In genomic region chr1:223873044-223873443, GRCh38 we compare ENCODE assay signal across 18 cellular contexts.
"Had no signal": no experiment of that assay in that cellular context is flagged by ENCODE, and none has a peak within 500 bp of the region (broad histone marks: within the 10 kb centered on the region; RNA-seq: fewer than 3 reads in every experiment).

No MANE protein-coding gene starts in this region.

- H3K4me2 ChIP-seq: hepatocyte had no signal

- ATAC-seq: activated CD8-positive, alpha-beta T cell treated with anti-CD3 and anti-CD28 coated beads, Interleukin-2, amount 10 ng/mL, durations not matched to agents 7 days and 5 days; activated naive CD8-positive, alpha-beta T cell treated with anti-CD3 and anti-CD28 coated beads, Interleukin-2, amount 50 U/mL, for 24 hours; sciatic nerve had no signal

- H3K9me3 ChIP-seq: upper lobe of right lung had no signal

- FAIRE-seq: astrocyte, colon had no signal

- H2AFZ ChIP-seq: hepatocyte had no signal

- H3K27ac ChIP-seq: hepatocyte, upper lobe of right lung had no signal

- H3K4me3 Mint-ChIP-seq: activated CD8-positive, alpha-beta T cell treated with anti-CD3 and anti-CD28 coated beads, Interleukin-2, amount 10 ng/mL, durations not matched to agents 7 days and 5 days; activated naive CD8-positive, alpha-beta T cell treated with anti-CD3 and anti-CD28 coated beads, Interleukin-2, amount 50 U/mL, for 24 hours; activated T-helper 1 cell treated with anti-CD3 and anti-CD28 coated beads, Interleukin-12 subunit alpha, Interleukin-12 subunit beta, Interleukin-2, Interleukin-4 antibody, amounts not matched to agents 30 ng/mL and 10 ng/mL and 1 ng/mL, durations not matched to agents 14 hours and 24 hours and 36 hours; mesothelial cell of epicardium; neural crest cell had no signal

- H3K4me3 ChIP-seq: cardiac muscle cell, hepatocyte, upper lobe of right lung had no signal

- DNase-seq: activated CD4-positive, alpha-beta T cell treated with anti-CD3 and anti-CD28 coated beads for 48 hours; activated CD8-positive, alpha-beta memory T cell treated with anti-CD3 and anti-CD28 coated beads, Interleukin-2, amount 50 U/mL, for 48 hours; activated CD8-positive, alpha-beta T cell treated with anti-CD3 and anti-CD28 coated beads, Interleukin-2, amount 10 ng/mL, durations not matched to agents 7 days and 5 days; activated naive CD4-positive, alpha-beta T cell treated with Interleukin-2 at 50 U/mL for 16 hours; activated naive CD8-positive, alpha-beta T cell treated with anti-CD3 and anti-CD28 coated beads, Interleukin-2, amount 50 U/mL, for 24 hours; effector CD8-positive, alpha-beta T cell; stimulated activated CD4-positive, alpha-beta T cell treated with anti-CD3 and anti-CD28 coated beads, Interleukin-12 subunit alpha, Interleukin-12 subunit beta, amount 100 ng/mL, for 4 hours; stimulated activated naive CD4-positive, alpha-beta T cell treated with Interleukin-2 at 50 U/mL for 16 hours; T-helper 9 cell; upper lobe of right lung had no signal

- H3K79me2 ChIP-seq: hepatocyte had no signal

- H3K9me3 Mint-ChIP-seq: activated naive CD8-positive, alpha-beta T cell treated with anti-CD3 and anti-CD28 coated beads, Interleukin-2, amount 50 U/mL, for 24 hours; activated T-helper 1 cell treated with anti-CD3 and anti-CD28 coated beads, Interleukin-12 subunit alpha, Interleukin-12 subunit beta, Interleukin-2, Interleukin-4 antibody, amounts not matched to agents 30 ng/mL and 10 ng/mL and 1 ng/mL, durations not matched to agents 14 hours and 24 hours and 36 hours had no signal

- H3K36me3 ChIP-seq: cardiac muscle cell, upper lobe of right lung had no signal

- H3K27ac Mint-ChIP-seq: activated CD8-positive, alpha-beta T cell treated with anti-CD3 and anti-CD28 coated beads, Interleukin-2, amount 10 ng/mL, durations not matched to agents 7 days and 5 days; activated naive CD8-positive, alpha-beta T cell treated with anti-CD3 and anti-CD28 coated beads, Interleukin-2, amount 50 U/mL, for 24 hours; activated T-helper 1 cell treated with anti-CD3 and anti-CD28 coated beads, Interleukin-12 subunit alpha, Interleukin-12 subunit beta, Interleukin-2, Interleukin-4 antibody, amounts not matched to agents 30 ng/mL and 10 ng/mL and 1 ng/mL, durations not matched to agents 14 hours and 24 hours and 36 hours; mesothelial cell of epicardium had no signal

- H3K4me1 ChIP-seq: upper lobe of right lung had no signal

- H3K36me3 Mint-ChIP-seq: mesothelial cell of epicardium had no signal

- H3K27me3 ChIP-seq: cardiac muscle cell, hepatocyte, upper lobe of right lung had no signal

- H3K4me1 Mint-ChIP-seq: activated naive CD8-positive, alpha-beta T cell treated with anti-CD3 and anti-CD28 coated beads, Interleukin-2, amount 50 U/mL, for 24 hours; neural crest cell had no signal
